ENCODE assay signal across 18 cellular contexts in the genomic region with DNA sequence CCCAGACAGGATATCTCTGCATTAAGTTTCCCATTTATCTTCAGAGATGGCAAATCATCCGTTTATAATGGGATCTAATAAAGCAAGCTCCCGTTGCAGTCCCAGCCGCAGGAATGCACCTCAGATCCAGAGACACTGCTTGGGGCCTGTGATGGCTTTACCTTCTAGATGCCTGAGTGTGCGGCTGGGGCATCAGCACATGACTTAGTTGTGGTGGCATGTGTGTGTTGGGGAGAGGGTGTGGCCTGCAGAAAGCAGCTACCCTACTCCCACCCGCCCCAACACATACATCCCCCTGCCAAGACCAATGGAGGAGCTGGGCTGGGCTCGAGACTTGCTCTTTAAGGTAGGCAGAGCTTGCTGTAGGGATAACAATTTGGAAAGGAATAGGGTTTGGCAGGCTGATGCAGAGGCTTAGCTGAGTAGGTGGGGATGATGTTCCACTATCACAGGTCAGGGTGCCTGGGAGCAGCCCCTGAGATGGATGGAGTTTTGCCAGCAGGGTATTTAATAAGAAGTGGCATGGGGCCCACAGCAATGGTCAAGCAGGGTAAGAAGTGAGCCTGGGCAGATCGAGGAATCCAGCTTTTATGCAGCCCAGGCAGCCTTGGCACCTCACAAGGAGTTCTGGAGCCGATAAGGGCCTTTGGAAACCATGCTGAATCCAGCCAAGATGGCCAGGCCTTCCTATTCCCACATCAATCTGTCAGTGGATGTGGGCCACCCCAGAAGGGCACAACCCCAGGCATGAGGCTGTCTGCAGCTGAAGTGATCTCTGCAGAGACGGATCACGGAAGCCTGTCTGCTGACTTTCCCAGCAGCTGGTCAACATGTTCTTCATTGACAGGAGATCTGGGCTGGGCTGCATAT.
DNase-seq lines count a peak whose midpoint lies in the region; ATAC-seq and TF ChIP-seq lines count a peak whose summit lies in the region.
"Had no signal": no experiment of that assay in that cellular context is flagged by ENCODE, and none has a peak within 500 bp of the region (broad histone marks: within the 10 kb centered on the region; RNA-seq: fewer than 3 reads in every experiment).

No MANE protein-coding gene starts in this region.

- no peak overlapping the region for H2BK120ac ChIP-seq in neuronal stem cell (ENCODE audit: low read depth, low read length)

- no peaks in the 10 kb centered on the region for H3K79me1 ChIP-seq in neuronal stem cell (ENCODE audit: low read depth, low read length)

- H3K9ac ChIP-seq in endodermal cell (ENCODE audit: extremely low read depth, low read length, poor library complexity, severe bottlenecking) (no peak overlapping the region), neuronal stem cell (ENCODE audit: low read depth, low read length, poor library complexity) (no peak overlapping the region), PC-3 (ENCODE audit: low read length) (no peak overlapping the region)
- H3K9ac ChIP-seq: BLaER1 had no signal

- H2AFZ ChIP-seq in neuronal stem cell (ENCODE audit: low read length) = no peak overlapping the region
- H2AFZ ChIP-seq in PC-3 (ENCODE audit: low read length) = no peak overlapping the region
- H2AFZ ChIP-seq: PC-9 had no signal

- no peak overlapping the region for H4K8ac ChIP-seq in neuronal stem cell (ENCODE audit: low read depth, low read length)

- H3K9me3 ChIP-seq in right atrium auricular region = no peaks in the 10 kb centered on the region
- no peaks in the 10 kb centered on the region for H3K9me3 ChIP-seq in left ventricle myocardium inferior (replicated peaks)
- H3K9me3 ChIP-seq in endodermal cell (ENCODE audit: control insufficient read depth, low read length) = no peaks in the 10 kb centered on the region
- no peaks in the 10 kb centered on the region for H3K9me3 ChIP-seq in neuronal stem cell (replicated peaks in 1 of 2; ENCODE audit: control insufficient read depth in 2 of 2, insufficient read depth in 1 of 2, low read depth in 1 of 2, low read length in 2 of 2)
- no peaks in the 10 kb centered on the region for H3K9me3 ChIP-seq in PC-3 (ENCODE audit: low read length)
- H3K9me3 ChIP-seq: BLaER1, SJCRH30 had no signal

- H3K36me3 Mint-ChIP-seq in endodermal cell (ENCODE audit: low read depth) = no peaks in the 10 kb centered on the region
- H3K36me3 Mint-ChIP-seq: CD4-positive, CD25-positive, alpha-beta regulatory T cell had no signal

- H3K4me2 ChIP-seq in neuronal stem cell (ENCODE audit: insufficient read depth, low read length, poor library complexity, severe bottlenecking) (no peak overlapping the region), PC-3 (ENCODE audit: low read length) (no peak overlapping the region)
- H3K4me2 ChIP-seq: BLaER1, PC-9 had no signal

- no peak overlapping the region for H3K27ac Mint-ChIP-seq in endodermal cell
- H3K27ac Mint-ChIP-seq: CD4-positive, CD25-positive, alpha-beta regulatory T cell had no signal

- H3K27ac ChIP-seq in right atrium auricular region = no peak overlapping the region
- no peak overlapping the region for H3K27ac ChIP-seq in left ventricle myocardium inferior (replicated peaks)
- no peak overlapping the region for H3K27ac ChIP-seq in endodermal cell (ENCODE audit: low read depth, low read length)
- H3K27ac ChIP-seq in neuronal stem cell (replicated peaks; ENCODE audit: low read length) = no peak overlapping the region
- no peak overlapping the region for H3K27ac ChIP-seq in PC-3 (ENCODE audit: low read length)
- H3K27ac ChIP-seq: BLaER1, PC-9, SJCRH30 had no signal

- no peak overlapping the region for H3K23ac ChIP-seq in neuronal stem cell (ENCODE audit: low read depth, low read length, poor library complexity)

- no peak overlapping the region for H3K14ac ChIP-seq in neuronal stem cell (ENCODE audit: low read length)

- H4K91ac ChIP-seq in neuronal stem cell (ENCODE audit: low read depth, low read length, poor library complexity) = no peak overlapping the region

- H3K36me3 ChIP-seq in right atrium auricular region (no peaks in the 10 kb centered on the region), left ventricle myocardium inferior (no peaks in the 10 kb centered on the region), endodermal cell (ENCODE audit: control insufficient read depth, insufficient read depth, low read length) (no peaks in the 10 kb centered on the region), neuronal stem cell (replicated peaks in 1 of 2; ENCODE audit: control insufficient read depth in 2 of 2, insufficient read depth in 2 of 2, low read length in 2 of 2) (no peaks in the 10 kb centered on the region), PC-3 (ENCODE audit: low read depth, low read length) (no peaks in the 10 kb centered on the region)
- H3K36me3 ChIP-seq: BLaER1, SJCRH30 had no signal

- no peak overlapping the region for H3K4me3 Mint-ChIP-seq in endodermal cell
- H3K4me3 Mint-ChIP-seq: CD4-positive, CD25-positive, alpha-beta regulatory T cell had no signal

- H2BK12ac ChIP-seq in neuronal stem cell (ENCODE audit: low read length) = no peak overlapping the region

- peak; percentile 49 for DNase-seq in right atrium auricular region (ENCODE audit: low spot score)
- no peak for DNase-seq in left ventricle myocardium inferior
- DNase-seq in endodermal cell = peak; percentile 43
- no peak for DNase-seq in neuronal stem cell (ENCODE audit: low spot score)
- no peak for DNase-seq in PC-3
- no peak for DNase-seq in DMS53 (lab: John Stamatoyannopoulos, UW)
- DNase-seq: CD4-positive, CD25-positive, alpha-beta regulatory T cell; GOT3; NCI-H1048; NCI-H1694; NCI-H2029 treated with DMSO at 0.1 percent for 48 hours; NCI-H2227 treated with DMSO at 0.1 percent for 48 hours; SJCRH30 had no signal

- WGBS in endodermal cell (ENCODE audit: insufficient coverage in 1 of 2, insufficient read length in 1 of 2), 2 experiments = 93 to 96% methylated on average over 6 to 9 of the region's 10 CpGs
- no CpG with 5 or more reads among the region's 10 CpGs for WGBS in neuronal stem cell (ENCODE audit: extremely low coverage in 2 of 2, insufficient read length in 2 of 2, insufficient replicate concordance in 1 of 2), 2 donors

- no peak overlapping the region for H2AK5ac ChIP-seq in neuronal stem cell (ENCODE audit: low read depth, low read length)

- H3K79me2 ChIP-seq in PC-3 (ENCODE audit: low read length) = no peaks in the 10 kb centered on the region

- intact Hi-C loops in left ventricle myocardium inferior (cut with micrococcal nuclease) (no loop called here), PC-3 (cut with micrococcal nuclease) (no loop called here)

- H3K4me3 ChIP-seq in right atrium auricular region = no peak overlapping the region
- no peak overlapping the region for H3K4me3 ChIP-seq in left ventricle myocardium inferior
- H3K4me3 ChIP-seq in endodermal cell (ENCODE audit: low read length) = no peak overlapping the region
- no peak overlapping the region for H3K4me3 ChIP-seq in neuronal stem cell (ENCODE audit: low read length in 2 of 2)
- H3K4me3 ChIP-seq in PC-3 (ENCODE audit: low read length) = no peak overlapping the region
- H3K4me3 ChIP-seq: BLaER1, PC-9, SJCRH30 had no signal

- peak overlapping the region; percentile 19 for H2BK15ac ChIP-seq in neuronal stem cell (ENCODE audit: low read length)

- H3K27me3 Mint-ChIP-seq in endodermal cell (ENCODE audit: insufficient read depth) = peaks cover 57% of the 10 kb centered on the region

- H2BK5ac ChIP-seq in neuronal stem cell (ENCODE audit: low read length) = no peak overlapping the region

- no peaks in the 10 kb centered on the region for H3K27me3 ChIP-seq in right atrium auricular region
- H3K27me3 ChIP-seq in left ventricle myocardium inferior (ENCODE audit: low read depth) = peaks cover 61% of the 10 kb centered on the region
- peaks cover 42% of the 10 kb centered on the region for H3K27me3 ChIP-seq in endodermal cell (ENCODE audit: control insufficient read depth, insufficient read depth, low read length, poor library complexity, severe bottlenecking)
- no peaks in the 10 kb centered on the region for H3K27me3 ChIP-seq in neuronal stem cell (ENCODE audit: control insufficient read depth in 3 of 3, insufficient read depth in 3 of 3, low read depth in 1 of 3, low read length in 3 of 3)
- no peaks in the 10 kb centered on the region for H3K27me3 ChIP-seq in PC-3 (ENCODE audit: low read length)
- H3K27me3 ChIP-seq: BLaER1, SJCRH30 had no signal

- peaks cover 49% of the 10 kb centered on the region for H3K4me1 Mint-ChIP-seq in endodermal cell
- H3K4me1 Mint-ChIP-seq: CD4-positive, CD25-positive, alpha-beta regulatory T cell had no signal

- ATAC-seq in PC-3 (no peak), GM21367 (IDR thresholded peaks at IDR 0.05; ENCODE audit: unreplicated experiment) (no peak)
- ATAC-seq: Right ventricle myocardium inferior, SK-N-SH treated with all-trans-retinoic acid at 6 μM for 48 hours had no signal

- POLR2A ChIA-PET in PC-3 (lab: Charles Lee; ENCODE audit: unreplicated experiment) = no interaction called here

- H3F3A ChIP-seq in PC-3 (ENCODE audit: low read length, unreplicated experiment) = no peaks in the 10 kb centered on the region

- no peak overlapping the region for H3K18ac ChIP-seq in neuronal stem cell (ENCODE audit: low read length)

- CTCF ChIA-PET in PC-3 (lab: Charles Lee) = no interaction called here

- no TSS peak for BruUV-seq in PC-3 (replicated peaks; lab: Mats Ljungman, UMichigan)

- H3K9me2 ChIP-seq in PC-3 (replicated peaks; ENCODE audit: low read length) = no peaks in the 10 kb centered on the region

- H3K9me3 Mint-ChIP-seq in endodermal cell = no peaks in the 10 kb centered on the region

- no peak for TF ChIP-seq CTCF in right atrium auricular region (IDR thresholded peaks at IDR 0.05)
- no peak for TF ChIP-seq CTCF in left ventricle myocardium inferior (IDR thresholded peaks at IDR 0.05; ENCODE audit: borderline replicate concordance)
- TF ChIP-seq CTCF in endodermal cell (conservative IDR thresholded peaks at IDR 0.05) = no peak
- TF ChIP-seq CTCF in PC-3 (conservative IDR thresholded peaks at IDR 0.05; ENCODE audit: low read depth, low read length) = no peak

- no peaks in the 10 kb centered on the region for H4K20me1 ChIP-seq in PC-3 (ENCODE audit: low read length)
- H4K20me1 ChIP-seq: BLaER1 had no signal

- no peak overlapping the region for H3K4ac ChIP-seq in neuronal stem cell (ENCODE audit: low read length)

- peaks cover 0 to 3% of the 10 kb centered on the region in 2 donors for H3K4me1 ChIP-seq in right atrium auricular region
- peaks cover 5% of the 10 kb centered on the region for H3K4me1 ChIP-seq in left ventricle myocardium inferior
- peaks cover 29% of the 10 kb centered on the region for H3K4me1 ChIP-seq in endodermal cell (ENCODE audit: control insufficient read depth, insufficient read depth, low read length)
- peaks cover 4 to 13% of the 10 kb centered on the region in 2 donors for H3K4me1 ChIP-seq in neuronal stem cell (ENCODE audit: control insufficient read depth in 2 of 2, insufficient read depth in 1 of 2, low read depth in 1 of 2, low read length in 2 of 2)
- H3K4me1 ChIP-seq in PC-3 (ENCODE audit: insufficient read depth, low read length) = no peaks in the 10 kb centered on the region
- H3K4me1 ChIP-seq: SJCRH30 had no signal

Comparison
In these comparisons a context has a peak if more than half of its experiments do, and no peak if none do; other contexts are left out.
1. DNase-seq: peak in right atrium auricular region (single experiment) and endodermal cell (single experiment); none in left ventricle myocardium inferior (single experiment), neuronal stem cell (single experiment), PC-3 (single experiment) and DMS53 (single experiment).